ENCODE assay signal across 8 cellular contexts in the genomic region with DNA sequence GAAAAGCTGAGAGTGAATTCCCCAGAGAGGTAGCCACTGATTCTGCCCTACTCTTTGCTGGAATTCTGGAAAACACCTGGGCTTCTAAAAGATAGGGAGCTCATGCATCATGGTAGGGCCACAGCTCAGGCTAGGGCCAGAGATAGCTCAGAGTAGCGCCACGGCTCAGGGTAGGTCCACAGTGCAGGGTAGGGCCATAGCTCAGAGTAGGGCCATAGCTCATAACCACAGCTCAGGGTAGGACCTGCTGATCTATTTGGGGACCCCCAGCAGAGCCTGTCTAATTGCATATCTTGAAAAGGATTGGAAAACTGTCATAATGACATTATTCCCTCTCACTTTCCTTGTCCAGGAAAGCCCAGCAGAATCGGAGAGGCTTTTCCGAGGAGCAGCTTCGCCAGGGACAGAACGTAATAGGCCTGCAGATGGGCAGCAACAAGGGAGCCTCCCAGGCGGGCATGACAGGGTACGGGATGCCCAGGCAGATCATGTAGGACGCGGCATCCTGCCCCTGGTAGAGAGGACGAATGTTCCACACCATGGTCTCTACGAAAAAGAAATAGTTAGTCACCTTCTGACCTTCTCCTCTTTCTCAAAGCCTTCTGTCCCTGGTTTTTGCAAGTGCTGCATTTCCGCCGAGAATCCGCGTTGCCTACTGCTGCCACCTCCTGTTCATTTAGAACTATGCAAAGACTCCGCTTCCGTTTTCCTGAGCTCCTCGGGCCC. TPM values are rescaled to one million over a fixed set of nuclear protein-coding genes. Genes with fewer than 3 reads are reported as not detected.
A peak's percentile ranks its signal among the peaks of the same experiment; 100 is the strongest.
DNase-seq lines count a peak whose midpoint lies in the region; ATAC-seq and TF ChIP-seq lines count a peak whose summit lies in the region.

No MANE protein-coding gene starts in this region.

- H3K9me3 ChIP-seq in adipocyte (ENCODE audit: control insufficient read depth, low read length) (no peaks in the 10 kb centered on the region), cardiac muscle cell (ENCODE audit: low read depth) (no peaks in the 10 kb centered on the region)

- DNase-seq in AG08396 (ENCODE audit: low spot score) (peak; percentile 62), SKM-1 treated with dmso at 0.1 percent for 144 hours (lab: John Stamatoyannopoulos, UW; ENCODE audit: unreplicated experiment) (peak; percentile 41), adipocyte (ENCODE audit: low read depth) (peak; percentile 89), cardiac muscle cell (ENCODE audit: low read depth in 1 of 2, low spot score in 1 of 2) (peak; percentile 85 to 86), pulmonary artery endothelial cell (ENCODE audit: low read depth, low spot score) (peak; percentile 19), NCI-H1105 treated with DMSO at 0.1 percent for 48 hours (lab: John Stamatoyannopoulos, UW) (no peak)

- H3K36me3 ChIP-seq in adipocyte (ENCODE audit: control insufficient read depth, insufficient read depth, low read length, severe bottlenecking) (no peaks in the 10 kb centered on the region), cardiac muscle cell (no peaks in the 10 kb centered on the region)

- ATAC-seq in GM18867 (IDR thresholded peaks at IDR 0.05; ENCODE audit: unreplicated experiment) = peak; percentile 91
- peak; percentile 82 for ATAC-seq in HG03139 (IDR thresholded peaks at IDR 0.05; ENCODE audit: unreplicated experiment)

- peak; percentile 78 for TF ChIP-seq CTCF in cardiac muscle cell (IDR thresholded peaks at IDR 0.05; ENCODE audit: low read depth, low read length)

- H3K27me3 ChIP-seq in adipocyte (replicated peaks; ENCODE audit: control insufficient read depth, insufficient read depth, low read length) (no peaks in the 10 kb centered on the region), cardiac muscle cell (peaks cover 26% of the 10 kb centered on the region)

- H3K4me1 ChIP-seq in adipocyte (ENCODE audit: control insufficient read depth, insufficient read depth, low read length) = peaks cover 23% of the 10 kb centered on the region
- H3K4me1 ChIP-seq in cardiac muscle cell (ENCODE audit: low read depth) = peaks cover 11% of the 10 kb centered on the region

- H3K4me3 ChIP-seq in adipocyte (ENCODE audit: low read length) = no peak overlapping the region
- H3K4me3 ChIP-seq in cardiac muscle cell = no peak overlapping the region

- H3K9ac ChIP-seq in adipocyte (ENCODE audit: low read length) = no peak overlapping the region

- no peak overlapping the region for H3K27ac ChIP-seq in cardiac muscle cell

RNA-seq across cellular contexts. Expression of a gene that starts 14.5 kb away (rescaled TPM):
- total RNA-seq in cardiac muscle cell (1.6 and 4.2 TPM in 2 replicates), pulmonary artery endothelial cell (0.07 TPM in 1 of 2 replicates, not detected in the other)
- 1.1 and 1.6 TPM in 2 replicates for polyA plus RNA-seq in cardiac muscle cell

RNA-seq across cellular contexts. Expression of a gene that starts 21.3 kb away (rescaled TPM):
- total RNA-seq in cardiac muscle cell (not detected in 2 replicates), pulmonary artery endothelial cell (not detected in 2 replicates)
- polyA plus RNA-seq in cardiac muscle cell = not detected in 2 replicates

RNA-seq across cellular contexts. Expression of a gene that starts 34.4 kb away (rescaled TPM):
- total RNA-seq in cardiac muscle cell (22.6 and 27.9 TPM in 2 replicates), pulmonary artery endothelial cell (38.0 and 49.4 TPM in 2 replicates)
- 37.6 and 45.9 TPM in 2 replicates for polyA plus RNA-seq in cardiac muscle cell
